1 cellular context compared by ENCODE assay signal in genomic region chr10:28681928-28682750, GRCh38.
TF ChIP-seq lines count a peak whose summit lies in the region.

No MANE protein-coding gene starts in this region.

TF ChIP-seq in K562, 482 proteins besides CTCF, POLR2A, EP300 and RAD21 (continued from another document and continues in another):
- TF ChIP-seq PML (IDR thresholded peaks at IDR 0.05; ENCODE audit: low read length): peak; percentile 62
- no peak for TF ChIP-seq RBFOX2 (IDR thresholded peaks at IDR 0.05; ENCODE audit: low read depth, low read length)
- no peak for TF ChIP-seq NFIX (CRISPR knock-in tag; IDR thresholded peaks at IDR 0.05; ENCODE audit: low read depth)
- 0 out of 2 replicates have a peak, but pooled peaks have one; percentile 30 for TF ChIP-seq SMAD4 (CRISPR knock-in tag; conservative IDR thresholded peaks at IDR 0.05)
- TF ChIP-seq ETS2 (tag; IDR thresholded peaks at IDR 0.05; ENCODE audit: borderline replicate concordance, poor library complexity, severe bottlenecking): no peak
- no peak for TF ChIP-seq ZNF263 (CRISPR knock-in tag; IDR thresholded peaks at IDR 0.05; ENCODE audit: borderline replicate concordance)
- no peak for TF ChIP-seq PTTG1 (tag; IDR thresholded peaks at IDR 0.05; ENCODE audit: low read depth)
- TF ChIP-seq TRIM24 (IDR thresholded peaks at IDR 0.05): peak in 1 of 2 experiments; percentile 44; a peak in 1 of 4 replicates
- no peak for TF ChIP-seq KAT8 (IDR thresholded peaks at IDR 0.05; ENCODE audit: low read depth)
- no peak for TF ChIP-seq MBD1 (CRISPR knock-in tag; IDR thresholded peaks at IDR 0.05)
- no peak for TF ChIP-seq MED1 (CRISPR knock-in tag; IDR thresholded peaks at IDR 0.05; ENCODE audit: borderline replicate concordance)
- TF ChIP-seq TARDBP (IDR thresholded peaks at IDR 0.05): no peak
- TF ChIP-seq DLX4 (CRISPR knock-in tag; IDR thresholded peaks at IDR 0.05): no peak
- TF ChIP-seq E2F8 (IDR thresholded peaks at IDR 0.05; ENCODE audit: low read depth, partially characterized antibody): peak; percentile 16
- TF ChIP-seq KDM1A (IDR thresholded peaks at IDR 0.05): peak in 1 of 2 experiments; percentile 3; a peak in 2 of 4 replicates
- no peak for TF ChIP-seq CHD4 (IDR thresholded peaks at IDR 0.05; ENCODE audit: insufficient read depth, insufficient replicate concordance, low read depth, low read length, poor library complexity, severe bottlenecking)
- peak; percentile 77 for TF ChIP-seq MTA2 (IDR thresholded peaks at IDR 0.05; ENCODE audit: low read depth)
- peak; percentile 84 for TF ChIP-seq SMARCB1 (IDR thresholded peaks at IDR 0.05; ENCODE audit: insufficient read length, low read depth)
- no peak for TF ChIP-seq AFF4 (CRISPR knock-in tag; IDR thresholded peaks at IDR 0.05)
- peak; percentile 68; the same call in 1 of the 2 replicates for TF ChIP-seq CTBP1 (IDR thresholded peaks at IDR 0.05; ENCODE audit: borderline replicate concordance)
- TF ChIP-seq FOXJ2 (tag; IDR thresholded peaks at IDR 0.05): no peak
- TF ChIP-seq NR1H2 (CRISPR knock-in tag; IDR thresholded peaks at IDR 0.05): no peak
- no peak for TF ChIP-seq ZNF24 (IDR thresholded peaks at IDR 0.05)
- TF ChIP-seq SMAD1 (IDR thresholded peaks at IDR 0.05; ENCODE audit: low read depth, low read length, partially characterized antibody): no peak
- peak; percentile 66 for TF ChIP-seq BHLHE40 (IDR thresholded peaks at IDR 0.05; ENCODE audit: low read length)
- no peak for TF ChIP-seq HNRNPK (IDR thresholded peaks at IDR 0.05; ENCODE audit: low read depth, low read length, poor library complexity, severe bottlenecking)
- TF ChIP-seq MEF2A (IDR thresholded peaks at IDR 0.05; ENCODE audit: control insufficient read depth, low read depth, low read length): no peak
- TF ChIP-seq NR2F6 (CRISPR knock-in tag; IDR thresholded peaks at IDR 0.05): no peak
- TF ChIP-seq FOXM1 (IDR thresholded peaks at IDR 0.05; ENCODE audit: low read depth): 0 out of 2 replicates have a peak, but pooled peaks have one; percentile 27
- no peak for TF ChIP-seq FOXM1 (CRISPR knock-in tag; IDR thresholded peaks at IDR 0.05; ENCODE audit: low read depth)
- no peak for TF ChIP-seq KLF6 (CRISPR knock-in tag; IDR thresholded peaks at IDR 0.05; ENCODE audit: borderline replicate concordance)
- no peak for TF ChIP-seq YY1 (IDR thresholded peaks at IDR 0.05; ENCODE audit: borderline replicate concordance in 1 of 3, control insufficient read depth in 1 of 3, extremely low read depth in 1 of 3, insufficient read depth in 3 of 3, insufficient read length in 1 of 3, insufficient replicate concordance in 2 of 3, low read depth in 1 of 3, low read length in 2 of 3)
- no peak for TF ChIP-seq MYNN (IDR thresholded peaks at IDR 0.05)
- no peak for TF ChIP-seq MYNN (CRISPR knock-in tag; IDR thresholded peaks at IDR 0.05)
- TF ChIP-seq ZNF253 (CRISPR knock-in tag; conservative IDR thresholded peaks at IDR 0.05): no peak
- no peak for TF ChIP-seq SP2 (IDR thresholded peaks at IDR 0.05; ENCODE audit: extremely low read depth, low read depth, low read length, poor library complexity, severe bottlenecking)
- 0 out of 2 replicates have a peak, but pooled peaks have one; percentile 60 for TF ChIP-seq HNRNPL (IDR thresholded peaks at IDR 0.05; ENCODE audit: low read depth, low read length)
- TF ChIP-seq PHTF2 (CRISPR knock-in tag; IDR thresholded peaks at IDR 0.05): no peak
- TF ChIP-seq SOX6 (IDR thresholded peaks at IDR 0.05): peak; percentile 51
- TF ChIP-seq DNMT1 (IDR thresholded peaks at IDR 0.05): no peak
- TF ChIP-seq TEAD2 (tag; IDR thresholded peaks at IDR 0.05): 0 out of 2 replicates have a peak, but pooled peaks have one; percentile 41
- no peak for TF ChIP-seq NKRF (IDR thresholded peaks at IDR 0.05; ENCODE audit: borderline replicate concordance)
- peak; percentile 70 for TF ChIP-seq SMARCA4 (IDR thresholded peaks at IDR 0.05)
- TF ChIP-seq SAFB2 (IDR thresholded peaks at IDR 0.05; ENCODE audit: borderline replicate concordance, low read depth, low read length, severe bottlenecking): no peak
- TF ChIP-seq NCOR1 (IDR thresholded peaks at IDR 0.05): peak; percentile 74
- peak; percentile 71 for TF ChIP-seq BCOR (IDR thresholded peaks at IDR 0.05)
- no peak for TF ChIP-seq MLX (CRISPR knock-in tag; conservative IDR thresholded peaks at IDR 0.05)
- TF ChIP-seq ELK1 (CRISPR knock-in tag; IDR thresholded peaks at IDR 0.05): no peak
- TF ChIP-seq SMC3 (conservative IDR thresholded peaks at IDR 0.05; ENCODE audit: insufficient read depth, low read depth, low read length): no peak
- TF ChIP-seq POLR2AphosphoS5 (IDR thresholded peaks at IDR 0.05; ENCODE audit: control insufficient read depth, insufficient read depth, low read depth, low read length): peak; percentile 42; the same call in 1 of the 2 replicates
- no peak for TF ChIP-seq CCAR2 (IDR thresholded peaks at IDR 0.05; ENCODE audit: low read depth, low read length)
- no peak for TF ChIP-seq RBBP5 (IDR thresholded peaks at IDR 0.05; ENCODE audit: borderline replicate concordance, insufficient read depth, low read length, poor library complexity, severe bottlenecking)
- TF ChIP-seq CHAMP1 (IDR thresholded peaks at IDR 0.05): no peak
- TF ChIP-seq TEAD4 (IDR thresholded peaks at IDR 0.05; ENCODE audit: low read length): peak; percentile 93
- TF ChIP-seq TEAD4 (CRISPR knock-in tag; IDR thresholded peaks at IDR 0.05; ENCODE audit: borderline replicate concordance): no peak
- TF ChIP-seq ETV5 (CRISPR knock-in tag; IDR thresholded peaks at IDR 0.05; ENCODE audit: low read depth): no peak
- no peak for TF ChIP-seq NR4A1 (CRISPR knock-in tag; IDR thresholded peaks at IDR 0.05)
- no peak for TF ChIP-seq NR4A1 (tag; IDR thresholded peaks at IDR 0.05)
- no peak for TF ChIP-seq MCM7 (IDR thresholded peaks at IDR 0.05)
- no peak for TF ChIP-seq BRD4 (IDR thresholded peaks at IDR 0.05)
- no peak for TF ChIP-seq HDAC6 (IDR thresholded peaks at IDR 0.05; ENCODE audit: low read depth, low read length)
- peak; percentile 47 for TF ChIP-seq CCNT2 (IDR thresholded peaks at IDR 0.05; ENCODE audit: borderline replicate concordance, extremely low read depth, insufficient read length, low read depth, low read length)
